14 cellular contexts compared by ENCODE assay signal in the genomic region with DNA sequence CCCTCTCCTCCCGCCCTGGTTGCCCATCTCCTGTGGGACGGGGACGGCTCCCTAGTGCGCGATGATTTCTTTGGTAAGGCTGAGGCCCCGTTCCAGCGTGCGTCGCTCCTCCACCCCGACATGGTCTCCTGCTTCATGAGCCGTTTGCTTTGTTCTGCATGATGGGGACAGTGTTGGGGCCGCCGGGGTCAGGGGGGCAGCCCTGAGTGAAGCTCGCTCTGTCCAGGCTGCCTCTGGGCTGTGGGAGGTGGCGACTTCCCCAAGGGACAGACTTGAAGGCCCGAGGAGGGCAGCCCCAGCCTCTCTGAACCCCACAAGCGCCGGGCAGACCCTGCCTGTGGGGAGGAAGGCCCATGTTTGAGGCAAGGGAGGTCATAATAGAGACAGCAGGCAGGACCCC. TPM values are rescaled to one million over a fixed set of nuclear protein-coding genes. Genes with fewer than 3 reads are reported as not detected.
DNase-seq lines count a peak whose midpoint lies in the region; ATAC-seq and TF ChIP-seq lines count a peak whose summit lies in the region.
"Had no signal": no experiment of that assay in that cellular context is flagged by ENCODE, and none has a peak within 500 bp of the region (broad histone marks: within the 10 kb centered on the region; RNA-seq: fewer than 3 reads in every experiment).

No MANE protein-coding gene starts in this region.

- H3K27ac ChIP-seq in BLaER1 (no peak overlapping the region; the same call in 1 of the 2 replicates), H9 (ENCODE audit: insufficient read length, low read depth, low read length) (no peak overlapping the region), neuronal stem cell (replicated peaks; ENCODE audit: low read length) (no peak overlapping the region)
- H3K27ac ChIP-seq: C4-2B, GM23248, HL-60 had no signal

- H4K20me1 ChIP-seq in BLaER1 (peaks cover 63% of the 10 kb centered on the region), H9 (ENCODE audit: control insufficient read depth, insufficient read depth, insufficient read length) (no peaks in the 10 kb centered on the region)

- H3K27me3 ChIP-seq in BLaER1 (no peaks in the 10 kb centered on the region), H9 (ENCODE audit: insufficient read depth, low read length) (no peaks in the 10 kb centered on the region), neuronal stem cell (ENCODE audit: control insufficient read depth in 3 of 3, insufficient read depth in 3 of 3, low read depth in 1 of 3, low read length in 3 of 3) (no peaks in the 10 kb centered on the region)

- no peak overlapping the region for H3K14ac ChIP-seq in H9 (ENCODE audit: insufficient read depth, low read length)
- H3K14ac ChIP-seq in neuronal stem cell (ENCODE audit: low read length), result no peak overlapping the region

- H2BK120ac ChIP-seq in H9 (ENCODE audit: low read depth, low read length, poor library complexity, severe bottlenecking) (no peak overlapping the region), neuronal stem cell (ENCODE audit: low read depth, low read length) (no peak overlapping the region)

- H2AFZ ChIP-seq in H9 (ENCODE audit: low read length), result no peak overlapping the region
- no peak overlapping the region for H2AFZ ChIP-seq in neuronal stem cell (ENCODE audit: low read length)
- H2AFZ ChIP-seq: GM23248 had no signal

- no peak overlapping the region for H3T11ph ChIP-seq in H9 (ENCODE audit: low read length)

- no peaks in the 10 kb centered on the region for H3K27me3 Mint-ChIP-seq in activated CD4-positive, alpha-beta memory T cell treated with anti-CD3 and anti-CD28 coated beads, Interleukin-2, amount 10 ng/mL, durations not matched to agents 7 days and 5 days
- no peaks in the 10 kb centered on the region for H3K27me3 Mint-ChIP-seq in activated CD4-positive, alpha-beta memory T cell treated with anti-CD3 and anti-CD28 coated beads for 36 hours
- no peaks in the 10 kb centered on the region for H3K27me3 Mint-ChIP-seq in H9 (ENCODE audit: low read depth)
- H3K27me3 Mint-ChIP-seq: B cell; CD4-positive, alpha-beta memory T cell had no signal

- DNase-seq in activated CD4-positive, alpha-beta memory T cell treated with anti-CD3 and anti-CD28 coated beads, Interleukin-2, amount 10 ng/mL, durations not matched to agents 7 days and 5 days, result no peak
- DNase-seq in activated CD4-positive, alpha-beta memory T cell treated with anti-CD3 and anti-CD28 coated beads for 36 hours, result no peak
- no peak for DNase-seq in H9
- DNase-seq in neuronal stem cell (ENCODE audit: low spot score), result no peak
- DNase-seq in omental fat pad (ENCODE audit: low spot score), result no peak
- DNase-seq: CD4-positive, alpha-beta memory T cell; COR-L47; GF-D8; GM23248 had no signal

- WGBS in H9 (ENCODE audit: extremely low coverage, insufficient read length, low lambda C conversion rate), result no CpG with 5 or more reads among the region's 18 CpGs
- WGBS in neuronal stem cell (ENCODE audit: extremely low coverage in 2 of 2, insufficient read length in 2 of 2, insufficient replicate concordance in 1 of 2), 2 donors, result no CpG with 5 or more reads among the region's 18 CpGs

- H3K9me3 Mint-ChIP-seq in activated CD4-positive, alpha-beta memory T cell treated with anti-CD3 and anti-CD28 coated beads, Interleukin-2, amount 10 ng/mL, durations not matched to agents 7 days and 5 days, result no peaks in the 10 kb centered on the region
- H3K9me3 Mint-ChIP-seq in activated CD4-positive, alpha-beta memory T cell treated with anti-CD3 and anti-CD28 coated beads for 36 hours, result no peaks in the 10 kb centered on the region
- H3K9me3 Mint-ChIP-seq in H9, result no peaks in the 10 kb centered on the region
- H3K9me3 Mint-ChIP-seq: CD4-positive, alpha-beta memory T cell had no signal

- H3K36me3 Mint-ChIP-seq in activated CD4-positive, alpha-beta memory T cell treated with anti-CD3 and anti-CD28 coated beads, Interleukin-2, amount 10 ng/mL, durations not matched to agents 7 days and 5 days (ENCODE audit: low read depth), result peaks cover 10% of the 10 kb centered on the region
- H3K36me3 Mint-ChIP-seq in activated CD4-positive, alpha-beta memory T cell treated with anti-CD3 and anti-CD28 coated beads for 36 hours, result peaks cover 6% of the 10 kb centered on the region
- H3K36me3 Mint-ChIP-seq in H9 (ENCODE audit: insufficient read depth in 1 of 3, low read depth in 3 of 3), result peaks cover 5 to 18% (median 14%) of the 10 kb centered on the region in 3 experiments; a peak in 6 of 7 replicates

- H2BK5ac ChIP-seq in H9 (ENCODE audit: insufficient read length, low read length) (no peak overlapping the region), neuronal stem cell (ENCODE audit: low read length) (no peak overlapping the region)

- no peak overlapping the region for H4K8ac ChIP-seq in H9 (replicated peaks; ENCODE audit: insufficient read length, low read depth, low read length)
- H4K8ac ChIP-seq in neuronal stem cell (ENCODE audit: low read depth, low read length), result no peak overlapping the region

- H3K4ac ChIP-seq in H9 (ENCODE audit: low read depth, low read length) (no peak overlapping the region), neuronal stem cell (ENCODE audit: low read length) (no peak overlapping the region)

- intact Hi-C loops in activated CD4-positive, alpha-beta memory T cell treated with anti-CD3 and anti-CD28 coated beads for 36 hours (cut with micrococcal nuclease), result no loop called here

- H4K5ac ChIP-seq in H9 (ENCODE audit: insufficient read length, low read depth, low read length), result no peak overlapping the region

- peaks cover 24% of the 10 kb centered on the region for H3K4me1 Mint-ChIP-seq in activated CD4-positive, alpha-beta memory T cell treated with anti-CD3 and anti-CD28 coated beads, Interleukin-2, amount 10 ng/mL, durations not matched to agents 7 days and 5 days
- peaks cover 9% of the 10 kb centered on the region for H3K4me1 Mint-ChIP-seq in activated CD4-positive, alpha-beta memory T cell treated with anti-CD3 and anti-CD28 coated beads for 36 hours (ENCODE audit: low read depth)
- H3K4me1 Mint-ChIP-seq in H9, result no peaks in the 10 kb centered on the region
- H3K4me1 Mint-ChIP-seq: B cell had no signal

- H3K9me3 ChIP-seq in BLaER1, result no peaks in the 10 kb centered on the region
- no peaks in the 10 kb centered on the region for H3K9me3 ChIP-seq in H9 (ENCODE audit: control insufficient read depth, low read depth, low read length)
- H3K9me3 ChIP-seq in neuronal stem cell (replicated peaks in 1 of 2; ENCODE audit: control insufficient read depth in 2 of 2, insufficient read depth in 1 of 2, low read depth in 1 of 2, low read length in 2 of 2), result no peaks in the 10 kb centered on the region

- H4K91ac ChIP-seq in H9 (ENCODE audit: insufficient read length, low read depth, low read length), result no peak overlapping the region
- no peak overlapping the region for H4K91ac ChIP-seq in neuronal stem cell (ENCODE audit: low read depth, low read length, poor library complexity)

- CTCF ChIA-PET in activated CD4-positive, alpha-beta memory T cell treated with anti-CD3 and anti-CD28 coated beads, Interleukin-2, amount 10 ng/mL, durations not matched to agents 7 days and 5 days (lab: Charles Lee), result no interaction called here
- CTCF ChIA-PET in activated CD4-positive, alpha-beta memory T cell treated with anti-CD3 and anti-CD28 coated beads for 36 hours (lab: Charles Lee), result interaction anchor here (0.8 kb wide), 1 partner anchor 35 kb away, joined by 3 read pairs; no protein-coding TSS in a partner anchor

- no peak overlapping the region for H2BK20ac ChIP-seq in H9 (ENCODE audit: low read depth, low read length, poor library complexity, severe bottlenecking)

- H2BK15ac ChIP-seq in H9 (ENCODE audit: low read depth, low read length) (no peak overlapping the region), neuronal stem cell (ENCODE audit: low read length) (no peak overlapping the region)

- H3K4me2 ChIP-seq in BLaER1 (no peak overlapping the region), H9 (ENCODE audit: insufficient read depth, insufficient read length, low read length) (no peak overlapping the region), neuronal stem cell (ENCODE audit: insufficient read depth, low read length, poor library complexity, severe bottlenecking) (no peak overlapping the region)

- H3K79me1 ChIP-seq in H9 (ENCODE audit: insufficient read depth, low read depth, low read length, poor library complexity, severe bottlenecking) (no peaks in the 10 kb centered on the region), neuronal stem cell (ENCODE audit: low read depth, low read length) (no peaks in the 10 kb centered on the region)

- no peak for TF ChIP-seq CTCF in H9 (conservative IDR thresholded peaks at IDR 0.05)
- TF ChIP-seq CTCF in omental fat pad (IDR thresholded peaks at IDR 0.05), result no peak

- H3K79me2 ChIP-seq in H9 (ENCODE audit: insufficient read depth, low read length), result no peaks in the 10 kb centered on the region

- POLR2A ChIA-PET in activated CD4-positive, alpha-beta memory T cell treated with anti-CD3 and anti-CD28 coated beads, Interleukin-2, amount 10 ng/mL, durations not matched to agents 7 days and 5 days (lab: Charles Lee), result no interaction called here
- POLR2A ChIA-PET in activated CD4-positive, alpha-beta memory T cell treated with anti-CD3 and anti-CD28 coated beads for 36 hours (lab: Charles Lee), result interaction anchor here (1.4 kb wide), 1 partner anchor 12 kb away, joined by 3 read pairs; no protein-coding TSS in a partner anchor

- H3K9ac ChIP-seq in BLaER1 (0 out of 2 replicates have a peak overlapping the region, but pooled peaks have one; percentile 10), H9 (ENCODE audit: extremely low read depth, insufficient read length, low read length) (no peak overlapping the region), neuronal stem cell (ENCODE audit: low read depth, low read length, poor library complexity) (peak overlapping the region; percentile 44)
- H3K9ac ChIP-seq: GM23248 had no signal

- peaks cover 2% of the 10 kb centered on the region for H3K23me2 ChIP-seq in H9 (ENCODE audit: insufficient read length, low read depth, low read length, poor library complexity, severe bottlenecking)

- H3K4me1 ChIP-seq in BLaER1 (peaks cover 56% of the 10 kb centered on the region), H9 (ENCODE audit: insufficient read depth, low read length) (no peaks in the 10 kb centered on the region), neuronal stem cell (ENCODE audit: control insufficient read depth in 2 of 2, insufficient read depth in 1 of 2, low read depth in 1 of 2, low read length in 2 of 2) (peaks cover 0 to 8% of the 10 kb centered on the region in 2 donors)

- H2AK5ac ChIP-seq in H9 (ENCODE audit: insufficient read length, low read length), result no peak overlapping the region
- no peak overlapping the region for H2AK5ac ChIP-seq in neuronal stem cell (ENCODE audit: low read depth, low read length)

- H3K23ac ChIP-seq in H9 (ENCODE audit: insufficient read length, low read depth, low read length) (no peak overlapping the region), neuronal stem cell (ENCODE audit: low read depth, low read length, poor library complexity) (no peak overlapping the region)

- peak overlapping the region; percentile 26 for H3K27ac Mint-ChIP-seq in activated CD4-positive, alpha-beta memory T cell treated with anti-CD3 and anti-CD28 coated beads, Interleukin-2, amount 10 ng/mL, durations not matched to agents 7 days and 5 days
- no peak overlapping the region for H3K27ac Mint-ChIP-seq in activated CD4-positive, alpha-beta memory T cell treated with anti-CD3 and anti-CD28 coated beads for 36 hours
- H3K27ac Mint-ChIP-seq in H9, result peak overlapping the region in 2 of 3 experiments; percentile 28 to 82; a peak in 1 of 7 replicates
- H3K27ac Mint-ChIP-seq: B cell had no signal

- H3K18ac ChIP-seq in H9 (ENCODE audit: insufficient read length, low read depth, low read length) (no peak overlapping the region), neuronal stem cell (ENCODE audit: low read length) (no peak overlapping the region)

- H3K36me3 ChIP-seq in BLaER1 (peaks cover 75% of the 10 kb centered on the region), neuronal stem cell (replicated peaks in 1 of 2; ENCODE audit: control insufficient read depth in 2 of 2, insufficient read depth in 2 of 2, low read length in 2 of 2) (peaks cover 19 to 66% of the 10 kb centered on the region in 2 donors)

- no peak overlapping the region for H3K56ac ChIP-seq in H9 (ENCODE audit: insufficient read length, low read depth, low read length)

- H3K4me3 Mint-ChIP-seq in activated CD4-positive, alpha-beta memory T cell treated with anti-CD3 and anti-CD28 coated beads, Interleukin-2, amount 10 ng/mL, durations not matched to agents 7 days and 5 days, result no peak overlapping the region
- no peak overlapping the region for H3K4me3 Mint-ChIP-seq in activated CD4-positive, alpha-beta memory T cell treated with anti-CD3 and anti-CD28 coated beads for 36 hours
- H3K4me3 Mint-ChIP-seq in H9, result no peak overlapping the region
- H3K4me3 Mint-ChIP-seq: B cell; CD4-positive, alpha-beta memory T cell had no signal

- no peak for ATAC-seq in omental fat pad (ENCODE audit: low FRiP score)
- ATAC-seq in GM21723 (IDR thresholded peaks at IDR 0.05; ENCODE audit: unreplicated experiment), result no peak

- H2BK12ac ChIP-seq in H9 (ENCODE audit: insufficient read length, low read depth, low read length), result no peak overlapping the region
- H2BK12ac ChIP-seq in neuronal stem cell (ENCODE audit: low read length), result peak overlapping the region; percentile 22

- H3K4me3 ChIP-seq in BLaER1 (no peak overlapping the region), neuronal stem cell (ENCODE audit: low read length in 2 of 2) (no peak overlapping the region)
- H3K4me3 ChIP-seq: GM23248 had no signal

RNA-seq across cellular contexts. Expression of a gene that starts 12.4 kb away (rescaled TPM):
- 10 to 100 TPM; 48.0 to 52.0 TPM for total RNA-seq in activated CD4-positive, alpha-beta memory T cell treated with anti-CD3 and anti-CD28 coated beads, Interleukin-2, amount 10 ng/mL, durations not matched to agents 7 days and 5 days
- 10 to 100 TPM; 53.0 to 53.1 TPM for total RNA-seq in activated CD4-positive, alpha-beta memory T cell treated with anti-CD3 and anti-CD28 coated beads for 36 hours
- 76.9 and 81.9 TPM in 2 replicates for total RNA-seq in H9 (2021)
- 38.5 TPM for polyA plus RNA-seq in neuronal stem cell (2013, experiment 1 of 2)
- polyA plus RNA-seq in neuronal stem cell (2013, experiment 2 of 2), result 35.4 TPM
- 10 to 100 TPM; 51.4 to 83.2 (median 69.6) TPM for total RNA-seq in omental fat pad

RNA-seq across cellular contexts. Expression of a gene that starts 13.7 kb away (rescaled TPM):
- total RNA-seq in activated CD4-positive, alpha-beta memory T cell treated with anti-CD3 and anti-CD28 coated beads, Interleukin-2, amount 10 ng/mL, durations not matched to agents 7 days and 5 days, result 10 to 100 TPM; 23.5 to 24.7 TPM
- 10 to 100 TPM; 11.9 to 15.3 TPM for total RNA-seq in activated CD4-positive, alpha-beta memory T cell treated with anti-CD3 and anti-CD28 coated beads for 36 hours
- total RNA-seq in H9 (2021), result 60.4 and 63.6 TPM in 2 replicates
- polyA plus RNA-seq in neuronal stem cell (2013, experiment 1 of 2), result 3.6 TPM
- 3.3 TPM for polyA plus RNA-seq in neuronal stem cell (2013, experiment 2 of 2)
- 10 to 100 TPM in 1 of 4 donors, 1 to 10 TPM in 3; 5.9 to 16.2 (median 7.1) TPM for total RNA-seq in omental fat pad

RNA-seq across cellular contexts. Expression of a gene that starts 14.0 kb away (rescaled TPM):
- 10 to 100 TPM; 94.9 to 98.3 TPM for total RNA-seq in activated CD4-positive, alpha-beta memory T cell treated with anti-CD3 and anti-CD28 coated beads, Interleukin-2, amount 10 ng/mL, durations not matched to agents 7 days and 5 days
- total RNA-seq in activated CD4-positive, alpha-beta memory T cell treated with anti-CD3 and anti-CD28 coated beads for 36 hours, result 100 to 1,000 TPM; 151 to 152 TPM
- total RNA-seq in H9 (2021) (199 and 205 TPM in 2 replicates), omental fat pad (10 to 100 TPM; 56.8 to 84.2 (median 78.6) TPM)
- 108 TPM for polyA plus RNA-seq in neuronal stem cell (2013, experiment 1 of 2)
- 110 TPM for polyA plus RNA-seq in neuronal stem cell (2013, experiment 2 of 2)

RNA-seq across cellular contexts. Expression of a gene that starts 23.4 kb away (rescaled TPM):
- total RNA-seq in activated CD4-positive, alpha-beta memory T cell treated with anti-CD3 and anti-CD28 coated beads, Interleukin-2, amount 10 ng/mL, durations not matched to agents 7 days and 5 days, result 10 to 100 TPM; 46.4 to 47.7 TPM
- total RNA-seq in activated CD4-positive, alpha-beta memory T cell treated with anti-CD3 and anti-CD28 coated beads for 36 hours, result 10 to 100 TPM; 21.2 to 21.8 TPM
- total RNA-seq in H9 (2021) (19.9 and 20.0 TPM in 2 replicates), omental fat pad (10 to 100 TPM; 39.5 to 88.1 (median 50.7) TPM)
- 25.2 TPM for polyA plus RNA-seq in neuronal stem cell (2013, experiment 1 of 2)
- 23.3 TPM for polyA plus RNA-seq in neuronal stem cell (2013, experiment 2 of 2)

RNA-seq across cellular contexts. Expression of a gene that starts 23.8 kb away (rescaled TPM):
- 10 to 100 TPM; 40.8 to 43.5 TPM for total RNA-seq in activated CD4-positive, alpha-beta memory T cell treated with anti-CD3 and anti-CD28 coated beads, Interleukin-2, amount 10 ng/mL, durations not matched to agents 7 days and 5 days
- 10 to 100 TPM; 45.9 to 48.0 TPM for total RNA-seq in activated CD4-positive, alpha-beta memory T cell treated with anti-CD3 and anti-CD28 coated beads for 36 hours
- total RNA-seq in H9 (2021), result 67.7 and 69.4 TPM in 2 replicates
- polyA plus RNA-seq in neuronal stem cell (2013, experiment 1 of 2), result 52.2 TPM
- 50.6 TPM for polyA plus RNA-seq in neuronal stem cell (2013, experiment 2 of 2)
- 10 to 100 TPM; 49.2 to 85.9 (median 60.2) TPM for total RNA-seq in omental fat pad
